ENCODE assay signal across 8 cellular contexts in the genomic region with DNA sequence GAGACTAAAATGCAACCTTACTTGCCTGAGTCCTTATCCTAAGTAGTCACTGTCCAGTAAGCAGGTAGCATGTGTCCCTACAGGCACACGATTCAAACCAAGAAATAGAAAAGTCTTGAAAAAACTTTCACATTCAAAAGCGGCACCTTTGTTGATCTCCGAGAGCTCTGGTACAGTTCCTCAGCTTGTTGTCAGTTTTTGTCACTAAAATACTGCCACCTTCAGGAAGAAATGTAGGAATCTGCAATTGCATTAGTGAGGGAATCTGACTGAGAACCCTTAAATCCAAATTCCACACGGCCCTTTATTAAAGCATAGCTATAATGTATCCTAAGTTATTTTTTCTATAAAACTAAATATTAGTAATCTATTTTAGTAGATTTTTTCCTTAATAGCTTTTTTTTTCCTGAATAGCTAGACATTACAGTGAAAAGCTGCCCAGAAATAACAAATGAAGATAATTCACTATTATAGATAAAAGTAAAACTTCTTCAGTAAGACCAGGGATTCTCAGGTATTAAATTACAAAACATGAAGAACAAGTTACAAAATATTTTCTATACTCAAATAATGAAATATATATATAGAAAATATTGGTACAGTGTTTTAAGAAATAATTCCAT. TPM values are rescaled to one million over a fixed set of nuclear protein-coding genes. Genes with fewer than 3 reads are reported as not detected.
DNase-seq lines count a peak whose midpoint lies in the region; ATAC-seq and TF ChIP-seq lines count a peak whose summit lies in the region.

No MANE protein-coding gene starts in this region.

- DNase-seq in Caki2 (ENCODE audit: low read depth) (peak; percentile 39), NCI-H2171 treated with DMSO at 0.1 percent for 48 hours (lab: John Stamatoyannopoulos, UW) (peak; percentile 73), heart left ventricle (peak in 1 of 5 donors; percentile 13), retinal pigment epithelial cell (ENCODE audit: low read depth) (no peak), lower leg skin (ENCODE audit: low spot score in 2 of 2) (no peak)

- no peaks in the 10 kb centered on the region for H3K36me3 Mint-ChIP-seq in activated naive CD8-positive, alpha-beta T cell

- H3K9me3 ChIP-seq in heart left ventricle, result no peaks in the 10 kb centered on the region

- no peaks in the 10 kb centered on the region for H3K36me3 ChIP-seq in heart left ventricle

- in situ Hi-C loops in Caki2 (cut with HindIII; ENCODE audit: low pct_unique_long_range_greater_than_20kb, low sequenced_read_pairs), result no loop called here

- peak overlapping the region; percentile 62 for H3K4me3 Mint-ChIP-seq in activated naive CD8-positive, alpha-beta T cell

- ATAC-seq in GM18870 (IDR thresholded peaks at IDR 0.05; ENCODE audit: unreplicated experiment) (peak; percentile 79), HG03064 (IDR thresholded peaks at IDR 0.05; ENCODE audit: low read depth, unreplicated experiment) (peak; percentile 72), heart left ventricle (peak; percentile 65 to 89 (median 75))

- WGBS in heart left ventricle, 4 donors, result 0 to 1% (median 1%) methylated on average over 4 of the region's 4 CpGs
- WGBS in lower leg skin, 2 donors, result 0 to 1% methylated on average over 4 of the region's 4 CpGs

- intact Hi-C loops in heart left ventricle (cut with DNase I) (loop anchor here in 8 of 10 donors (2.0 to 10.0 kb wide), 6 partner anchors 146 to 254 kb away; no protein-coding TSS in a partner anchor), lower leg skin (cut with DNase I; ENCODE audit: low total_unique reads) (loop anchor here (10.0 kb wide), 1 partner anchor 146 kb away; no protein-coding TSS in a partner anchor)

- TF ChIP-seq CTCF in heart left ventricle (IDR thresholded peaks at IDR 0.05) (peak; percentile 59 to 83 (median 72)), retinal pigment epithelial cell (conservative IDR thresholded peaks at IDR 0.05; ENCODE audit: low read depth, low read length) (peak; percentile 67), lower leg skin (IDR thresholded peaks at IDR 0.05) (no peak)

- H3K27ac ChIP-seq in heart left ventricle, result peak overlapping the region in 3 of 12 donors; percentile 10 to 36 (median 22)

- H3K4me3 ChIP-seq in heart left ventricle (peak overlapping the region in 10 of 12 donors; percentile 17 to 60 (median 48)), retinal pigment epithelial cell (ENCODE audit: low read length) (peak overlapping the region; percentile 24), lower leg skin (ENCODE audit: low read depth, poor library complexity, severe bottlenecking) (no peak overlapping the region)

- peaks cover 0 to 7% (median 0%) of the 10 kb centered on the region in 12 donors for H3K4me1 ChIP-seq in heart left ventricle

- no peaks in the 10 kb centered on the region for H3K27me3 ChIP-seq in heart left ventricle

- no peak overlapping the region for H3K27ac Mint-ChIP-seq in activated naive CD8-positive, alpha-beta T cell

- peaks cover 14% of the 10 kb centered on the region for H3K27me3 Mint-ChIP-seq in activated naive CD8-positive, alpha-beta T cell

- H3K9me3 Mint-ChIP-seq in activated naive CD8-positive, alpha-beta T cell (ENCODE audit: low read depth), result no peaks in the 10 kb centered on the region

- peaks cover 3% of the 10 kb centered on the region for H3K4me1 Mint-ChIP-seq in activated naive CD8-positive, alpha-beta T cell (ENCODE audit: low read depth)

- TF ChIP-seq POLR2A in heart left ventricle (IDR thresholded peaks at IDR 0.05) (no peak), lower leg skin (IDR thresholded peaks at IDR 0.05) (no peak)

RNA-seq across cellular contexts. Expression of a gene that starts 44.0 kb away (rescaled TPM):
- total RNA-seq in Caki2 (2014; rRNA removed; shearing (Covaris generic); ENCODE audit: low replicate concordance), result not detected in 2 replicates
- total RNA-seq in heart left ventricle (not detected), lower leg skin (not detected)
- not detected for polyA plus RNA-seq in heart left ventricle

Comparison
In these comparisons a context has a peak if more than half of its experiments do, and no peak if none do; other contexts are left out.
1. DNase-seq: peak in Caki2 (single experiment) and NCI-H2171 treated with DMSO at 0.1 percent for 48 hours (single experiment); none in retinal pigment epithelial cell (single experiment) and lower leg skin (0 of 2).
2. CTCF ChIP-seq: peak in heart left ventricle (12 of 12) and retinal pigment epithelial cell (single experiment); none in lower leg skin (0 of 3).
3. Peak in every context shown above with its lines, with median percentiles within 50 percentile points of each other: ATAC-seq.